Comparison of ENCODE assay signal across 18 cellular contexts in the genomic region with DNA sequence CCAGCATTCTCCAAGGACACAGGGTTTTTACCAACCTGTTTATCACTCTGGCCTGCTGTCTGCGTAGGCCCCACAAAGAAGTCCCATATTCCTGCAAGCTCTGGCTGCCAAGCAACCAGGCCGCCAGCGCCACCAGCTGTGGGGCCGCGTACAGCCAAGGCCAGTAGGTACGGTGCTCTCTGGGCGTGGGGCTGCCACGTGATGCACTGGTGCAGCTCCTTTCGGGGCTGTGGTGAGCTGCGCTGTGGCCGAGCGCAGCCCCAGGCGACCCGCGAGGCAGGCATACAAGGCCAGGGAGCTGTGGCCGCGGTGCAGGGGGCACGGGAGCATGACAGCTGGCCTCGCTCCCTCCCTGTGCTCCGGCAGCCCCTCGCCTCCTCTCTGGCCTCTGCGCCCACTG. TPM values are rescaled to one million over a fixed set of nuclear protein-coding genes. Genes with fewer than 3 reads are reported as not detected.
DNase-seq lines count a peak whose midpoint lies in the region; ATAC-seq, FAIRE-seq and TF ChIP-seq lines count a peak whose summit lies in the region.
"Had no signal": no experiment of that assay in that cellular context is flagged by ENCODE, and none has a peak within 500 bp of the region (broad histone marks: within the 10 kb centered on the region; RNA-seq: fewer than 3 reads in every experiment).

No MANE protein-coding gene starts in this region.

- no TSS peak for BruUV-seq in HepG2 (replicated peaks; lab: Mats Ljungman, UMichigan)

- H3K4me3 ChIP-seq in HepG2 (replicated peaks in 1 of 3; ENCODE audit: insufficient read depth in 1 of 3, low read depth in 2 of 3, low read length in 3 of 3) (no peak overlapping the region), right lobe of liver (no peak overlapping the region), left lung (no peak overlapping the region), colonic mucosa (no peak overlapping the region)
- H3K4me3 ChIP-seq: PC-9 had no signal

- H3K4me2 ChIP-seq in HepG2 (ENCODE audit: low read depth, low read length) = no peak overlapping the region
- H3K4me2 ChIP-seq: PC-9 had no signal

- H3K27ac ChIP-seq in HepG2 (ENCODE audit: extremely low read length, insufficient read depth, low read length) (no peak overlapping the region), right lobe of liver (no peak overlapping the region), left lung (no peak overlapping the region), colonic mucosa (no peak overlapping the region)
- H3K27ac ChIP-seq: PC-9 had no signal

- intact Hi-C loops in HepG2 (cut with micrococcal nuclease; ENCODE audit: unreplicated experiment) = no loop called here
- intact Hi-C loops in right lobe of liver (cut with DNase I) = no loop called here
- intact Hi-C loops in left cardiac atrium (cut with DNase I) = no loop called here
- intact Hi-C loops in left lung (cut with DNase I) = no loop called here
- intact Hi-C loops in colonic mucosa (cut with DNase I) = no loop called here

- H3K9ac ChIP-seq in HepG2 (ENCODE audit: insufficient read depth, low read depth, low read length) (no peak overlapping the region), colonic mucosa (ENCODE audit: low read depth in 2 of 2, low read length in 2 of 2) (no peak overlapping the region)

- no CpG with 5 or more reads among the region's 22 CpGs for WGBS in HepG2 (ENCODE audit: low lambda C conversion rate)
- 57% methylated on average over 3 of the region's 22 CpGs for WGBS in right lobe of liver (ENCODE audit: insufficient coverage, low coverage, low lambda C conversion rate, missing lambda C conversion rate)

- no peaks in the 10 kb centered on the region for H3K36me3 ChIP-seq in HepG2 (replicated peaks in 1 of 2; ENCODE audit: control insufficient read depth in 1 of 2, insufficient read depth in 2 of 2, low read length in 2 of 2)
- no peaks in the 10 kb centered on the region for H3K36me3 ChIP-seq in right lobe of liver
- H3K36me3 ChIP-seq in left lung = no peaks in the 10 kb centered on the region
- H3K36me3 ChIP-seq in colonic mucosa = no peaks in the 10 kb centered on the region

- POLR2A ChIA-PET in HepG2 (lab: Yijun Ruan, JAX) = no interaction called here

- H3K9me3 ChIP-seq in HepG2 (ENCODE audit: low read length) (no peaks in the 10 kb centered on the region), right lobe of liver (no peaks in the 10 kb centered on the region), left lung (no peaks in the 10 kb centered on the region), colonic mucosa (no peaks in the 10 kb centered on the region)

- DNase-seq in HepG2 (ENCODE audit: low spot score) (no peak), right lobe of liver (no peak), left cardiac atrium (peak; percentile 34), midbrain (lab: John Stamatoyannopoulos, UW) (peak; percentile 0), T-helper 1 cell (no peak), left lung (no peak), colonic mucosa (no peak)
- DNase-seq: activated CD8-positive, alpha-beta memory T cell treated with anti-CD3 and anti-CD28 coated beads, Interleukin-2, amount 50 U/mL, for 48 hours; GOT3; Kasumi-1; natural killer cell; NCI-H1436 treated with DMSO at 0.1 percent for 48 hours; NCI-H526; PC-9; SW 1271 had no signal

- in situ Hi-C loops in HepG2 (cut with HindIII; ENCODE audit: extremely low pct_ligation_motif_present, low pct_unique_long_range_greater_than_20kb) = no loop called here

- ATAC-seq in HepG2 (no peak), right lobe of liver (no peak), left cardiac atrium (peak; percentile 61 to 64), left lung (no peak), GM19351 (IDR thresholded peaks at IDR 0.05; ENCODE audit: unreplicated experiment) (no peak)
- ATAC-seq: left lobe of liver had no signal

- TF ChIP-seq EP300 in HepG2 (IDR thresholded peaks at IDR 0.05; ENCODE audit: low read depth in 2 of 2, low read length in 2 of 2) (no peak), HepG2 (CRISPR knock-in tag; IDR thresholded peaks at IDR 0.05; ENCODE audit: borderline replicate concordance) (no peak)

- H3K27me3 ChIP-seq in HepG2 (ENCODE audit: control insufficient read depth in 1 of 2, insufficient read depth in 2 of 2, low read length in 2 of 2) (no peaks in the 10 kb centered on the region), right lobe of liver (peaks cover 0 to 18% of the 10 kb centered on the region in 2 donors), left lung (peaks cover 0 to 15% of the 10 kb centered on the region in 2 donors), colonic mucosa (no peaks in the 10 kb centered on the region)

- TF ChIP-seq POLR2A in HepG2 (IDR thresholded peaks at IDR 0.05; ENCODE audit: insufficient read depth in 1 of 2, low read depth in 2 of 2, low read length in 2 of 2) = no peak
- no peak for TF ChIP-seq POLR2A in right lobe of liver (IDR thresholded peaks at IDR 0.05)

- CTCF ChIA-PET in HepG2 (lab: Yijun Ruan, JAX; ENCODE audit: low intra/inter-chr PET ratio, low total read pairs) = no interaction called here

- no peaks in the 10 kb centered on the region for H4K20me1 ChIP-seq in HepG2 (ENCODE audit: insufficient read depth, low read length)

- H2AFZ ChIP-seq in HepG2 (ENCODE audit: low read length) = no peak overlapping the region
- H2AFZ ChIP-seq: PC-9 had no signal

- H3K79me2 ChIP-seq in HepG2 (ENCODE audit: insufficient read depth, low read length) = no peaks in the 10 kb centered on the region

- TF ChIP-seq CTCF in HepG2 (CRISPR knock-in tag; IDR thresholded peaks at IDR 0.05) (no peak), right lobe of liver (IDR thresholded peaks at IDR 0.05) (no peak), left lung (IDR thresholded peaks at IDR 0.05) (no peak), colonic mucosa (IDR thresholded peaks at IDR 0.05) (no peak)

- no peak for FAIRE-seq in HepG2 (lab: Jason Lieb, UNC)

- no peak for TF ChIP-seq RAD21 in HepG2 (CRISPR knock-in tag; IDR thresholded peaks at IDR 0.05)

- peaks cover 14% of the 10 kb centered on the region for H3K4me1 ChIP-seq in HepG2 (ENCODE audit: insufficient read depth, low read length)
- no peaks in the 10 kb centered on the region for H3K4me1 ChIP-seq in right lobe of liver
- H3K4me1 ChIP-seq in left lung = no peaks in the 10 kb centered on the region
- no peaks in the 10 kb centered on the region for H3K4me1 ChIP-seq in colonic mucosa

TF ChIP-seq in HepG2, 621 proteins besides CTCF, POLR2A, EP300 and RAD21:
- TF ChIP-seq, protein P1, sequence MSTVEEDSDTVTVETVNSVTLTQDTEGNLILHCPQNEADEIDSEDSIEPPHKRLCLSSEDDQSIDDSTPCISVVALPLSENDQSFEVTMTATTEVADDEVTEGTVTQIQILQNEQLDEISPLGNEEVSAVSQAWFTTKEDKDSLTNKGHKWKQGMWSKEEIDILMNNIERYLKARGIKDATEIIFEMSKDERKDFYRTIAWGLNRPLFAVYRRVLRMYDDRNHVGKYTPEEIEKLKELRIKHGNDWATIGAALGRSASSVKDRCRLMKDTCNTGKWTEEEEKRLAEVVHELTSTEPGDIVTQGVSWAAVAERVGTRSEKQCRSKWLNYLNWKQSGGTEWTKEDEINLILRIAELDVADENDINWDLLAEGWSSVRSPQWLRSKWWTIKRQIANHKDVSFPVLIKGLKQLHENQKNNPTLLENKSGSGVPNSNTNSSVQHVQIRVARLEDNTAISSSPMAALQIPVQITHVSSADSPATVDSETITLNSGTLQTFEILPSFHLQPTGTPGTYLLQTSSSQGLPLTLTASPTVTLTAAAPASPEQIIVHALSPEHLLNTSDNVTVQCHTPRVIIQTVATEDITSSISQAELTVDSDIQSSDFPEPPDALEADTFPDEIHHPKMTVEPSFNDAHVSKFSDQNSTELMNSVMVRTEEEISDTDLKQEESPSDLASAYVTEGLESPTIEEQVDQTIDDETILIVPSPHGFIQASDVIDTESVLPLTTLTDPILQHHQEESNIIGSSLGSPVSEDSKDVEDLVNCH (CRISPR knock-in tag; IDR thresholded peaks at IDR 0.05) = no peak
- TF ChIP-seq, protein P2, sequence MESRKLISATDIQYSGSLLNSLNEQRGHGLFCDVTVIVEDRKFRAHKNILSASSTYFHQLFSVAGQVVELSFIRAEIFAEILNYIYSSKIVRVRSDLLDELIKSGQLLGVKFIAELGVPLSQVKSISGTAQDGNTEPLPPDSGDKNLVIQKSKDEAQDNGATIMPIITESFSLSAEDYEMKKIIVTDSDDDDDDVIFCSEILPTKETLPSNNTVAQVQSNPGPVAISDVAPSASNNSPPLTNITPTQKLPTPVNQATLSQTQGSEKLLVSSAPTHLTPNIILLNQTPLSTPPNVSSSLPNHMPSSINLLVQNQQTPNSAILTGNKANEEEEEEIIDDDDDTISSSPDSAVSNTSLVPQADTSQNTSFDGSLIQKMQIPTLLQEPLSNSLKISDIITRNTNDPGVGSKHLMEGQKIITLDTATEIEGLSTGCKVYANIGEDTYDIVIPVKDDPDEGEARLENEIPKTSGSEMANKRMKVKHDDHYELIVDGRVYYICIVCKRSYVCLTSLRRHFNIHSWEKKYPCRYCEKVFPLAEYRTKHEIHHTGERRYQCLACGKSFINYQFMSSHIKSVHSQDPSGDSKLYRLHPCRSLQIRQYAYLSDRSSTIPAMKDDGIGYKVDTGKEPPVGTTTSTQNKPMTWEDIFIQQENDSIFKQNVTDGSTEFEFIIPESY (CRISPR knock-in tag; IDR thresholded peaks at IDR 0.05) = peak; percentile 94

RNA-seq across cellular contexts. Expression of a gene that starts 22.2 kb away (rescaled TPM):
- total RNA-seq in HepG2 (2016; rRNA removed; fragmentation: Illumina TruSeq; extraction: Trizol) (not detected in 2 replicates), right lobe of liver (not detected), left cardiac atrium (not detected), left lung (not detected), colonic mucosa (not detected)
- total RNA-seq in HepG2 (2016; cell fraction: cytosol; rRNA removed; fragmentation: Illumina TruSeq; extraction: Trizol; ENCODE audit: low read depth) = not detected in 2 replicates
- total RNA-seq in HepG2 (2016; cell fraction: insoluble cytoplasmic fraction; rRNA removed; fragmentation: Illumina TruSeq; extraction: Trizol) = not detected in 2 replicates
- not detected in 2 replicates for total RNA-seq in HepG2 (2016; cell fraction: membrane; rRNA removed; fragmentation: Illumina TruSeq; extraction: Trizol)
- not detected in 2 replicates for total RNA-seq in HepG2 (2016; cell fraction: nucleus; rRNA removed; fragmentation: Illumina TruSeq; extraction: Trizol)
- polyA plus RNA-seq in HepG2 (2011; rRNA removed) = not detected in 2 replicates
- not detected in 2 replicates for polyA plus RNA-seq in HepG2 (2011; cell fraction: cytosol; rRNA removed)
- not detected in 2 replicates for polyA plus RNA-seq in HepG2 (2011; cell fraction: nucleus; rRNA removed)
- not detected in 2 replicates for polyA plus RNA-seq in HepG2 (2012)
- polyA plus RNA-seq in HepG2 (2016; cell fraction: cytosol; fragmentation: Illumina TruSeq; extraction: Trizol; ENCODE audit: low read depth) = not detected in 2 replicates
- polyA plus RNA-seq in HepG2 (2016; cell fraction: insoluble cytoplasmic fraction; fragmentation: Illumina TruSeq; extraction: Trizol; ENCODE audit: low read depth) = not detected in 2 replicates
- not detected in 2 replicates for polyA plus RNA-seq in HepG2 (2016; cell fraction: membrane; fragmentation: Illumina TruSeq; extraction: Trizol; ENCODE audit: low read depth)
- polyA plus RNA-seq in HepG2 (2016; cell fraction: nucleus; fragmentation: Illumina TruSeq; extraction: Trizol; ENCODE audit: insufficient read depth, low read depth) = not detected in 2 replicates
- polyA minus RNA-seq in HepG2 (2011; rRNA and poly(A)+ RNA removed; ENCODE audit: low replicate concordance) = not detected in 2 replicates
- not detected in 2 replicates for polyA minus RNA-seq in HepG2 (2011; cell fraction: cytosol; rRNA and poly(A)+ RNA removed)
- polyA minus RNA-seq in HepG2 (2011; cell fraction: nucleus; rRNA and poly(A)+ RNA removed) = not detected in 2 replicates
- total RNA-seq: left lobe of liver, natural killer cell, PC-9, subcutaneous adipose tissue had no signal

Comparison
In these comparisons a context has a peak if more than half of its experiments do, and no peak if none do; other contexts are left out.
1. ATAC-seq: peak in left cardiac atrium (2 of 2); none in HepG2 (single experiment), right lobe of liver (0 of 4), left lung (single experiment) and GM19351 (single experiment).
2. DNase-seq: peak in left cardiac atrium (single experiment) and midbrain (single experiment); none in HepG2 (single experiment), right lobe of liver (0 of 3), T-helper 1 cell (0 of 5), left lung (0 of 2) and colonic mucosa (single experiment).